Comparison of ENCODE assay signal across 23 cellular contexts in genomic region chr11:110928373-110928772, GRCh38.
"Had no signal": no experiment of that assay in that cellular context is flagged by ENCODE, and none has a peak within 500 bp of the region (broad histone marks: within the 10 kb centered on the region; RNA-seq: fewer than 3 reads in every experiment).

No MANE protein-coding gene starts in this region.

- H3K27ac Mint-ChIP-seq: activated CD4-positive, alpha-beta memory T cell treated with anti-CD3 and anti-CD28 coated beads for 36 hours; activated CD4-positive, alpha-beta T cell treated with anti-CD3 and anti-CD28 coated beads, Interleukin-2, amount 10 ng/mL, durations not matched to agents 7 days and 5 days; activated naive CD4-positive, alpha-beta T cell treated with anti-CD3 and anti-CD28 coated beads, Interleukin-2, amount 50 U/mL, for 24 hours; activated T-helper 17 cell treated with anti-CD3 and anti-CD28 coated beads, Interleukin-2, amount 50 U/mL, for 72 hours; T-cell had no signal

- H3K4me3 Mint-ChIP-seq: activated CD4-positive, alpha-beta memory T cell treated with anti-CD3 and anti-CD28 coated beads for 36 hours; activated CD4-positive, alpha-beta T cell treated with anti-CD3 and anti-CD28 coated beads, Interleukin-2, amount 10 ng/mL, durations not matched to agents 7 days and 5 days; activated naive CD4-positive, alpha-beta T cell treated with anti-CD3 and anti-CD28 coated beads, Interleukin-2, amount 50 U/mL, for 24 hours; activated T-helper 17 cell treated with anti-CD3 and anti-CD28 coated beads, Interleukin-2, amount 50 U/mL, for 72 hours; T-cell had no signal

- H3K36me3 ChIP-seq: breast epithelium, colonic mucosa had no signal

- H3K4me1 Mint-ChIP-seq: activated CD4-positive, alpha-beta T cell treated with anti-CD3 and anti-CD28 coated beads, Interleukin-2, amount 10 ng/mL, durations not matched to agents 7 days and 5 days; activated naive CD4-positive, alpha-beta T cell treated with anti-CD3 and anti-CD28 coated beads, Interleukin-2, amount 50 U/mL, for 24 hours; activated T-helper 17 cell treated with anti-CD3 and anti-CD28 coated beads, Interleukin-2, amount 50 U/mL, for 72 hours; T-cell had no signal

- H3K4me1 ChIP-seq: breast epithelium, colonic mucosa had no signal

- H3K4me3 ChIP-seq: breast epithelium, colonic mucosa, SK-N-MC had no signal

- H3K27ac ChIP-seq: breast epithelium, colonic mucosa, KMS-11, SK-N-MC had no signal

- H3K36me3 Mint-ChIP-seq: activated CD4-positive, alpha-beta memory T cell treated with anti-CD3 and anti-CD28 coated beads for 36 hours; activated naive CD4-positive, alpha-beta T cell treated with anti-CD3 and anti-CD28 coated beads, Interleukin-2, amount 50 U/mL, for 24 hours; T-cell had no signal

- H3K9me3 Mint-ChIP-seq: activated CD4-positive, alpha-beta memory T cell treated with anti-CD3 and anti-CD28 coated beads for 36 hours; activated naive CD4-positive, alpha-beta T cell treated with anti-CD3 and anti-CD28 coated beads, Interleukin-2, amount 50 U/mL, for 24 hours; activated T-helper 17 cell treated with anti-CD3 and anti-CD28 coated beads, Interleukin-2, amount 50 U/mL, for 72 hours; T-cell had no signal

- DNase-seq: activated CD4-positive, alpha-beta memory T cell treated with anti-CD3 and anti-CD28 coated beads for 36 hours; activated CD4-positive, alpha-beta T cell treated with anti-CD3 and anti-CD28 coated beads, Interleukin-2, amount 10 ng/mL, durations not matched to agents 7 days and 5 days; activated CD4-positive, CD25-positive, alpha-beta regulatory T cell; activated naive CD4-positive, alpha-beta T cell; activated T-cell treated with anti-CD3 and anti-CD28 coated beads for 4 hours; activated T-cell treated with anti-CD3 and anti-CD28 coated beads, Interleukin-2, amount 50 U/mL, for 48 hours; aorta; caudate nucleus; colonic mucosa; NCI-H146; NCI-H187 treated with DMSO at 0.1 percent for 48 hours; NCI-H345; NCI-H510A treated with DMSO at 0.1 percent for 48 hours; RPMI8226; T-cell; T-helper 2 cell; T1000 had no signal

- H3K9me3 ChIP-seq: breast epithelium, colonic mucosa had no signal

- H3K27me3 Mint-ChIP-seq: activated CD4-positive, alpha-beta memory T cell treated with anti-CD3 and anti-CD28 coated beads for 36 hours; activated CD4-positive, alpha-beta T cell treated with anti-CD3 and anti-CD28 coated beads, Interleukin-2, amount 10 ng/mL, durations not matched to agents 7 days and 5 days; activated naive CD4-positive, alpha-beta T cell treated with anti-CD3 and anti-CD28 coated beads, Interleukin-2, amount 50 U/mL, for 24 hours; activated T-helper 17 cell treated with anti-CD3 and anti-CD28 coated beads, Interleukin-2, amount 50 U/mL, for 72 hours had no signal

- H3K27me3 ChIP-seq: breast epithelium, colonic mucosa had no signal

- ATAC-seq: activated T-helper 17 cell treated with anti-CD3 and anti-CD28 coated beads, Interleukin-2, amount 50 U/mL, for 72 hours; Right ventricle myocardium inferior; T-cell had no signal
